In the genomic region with DNA sequence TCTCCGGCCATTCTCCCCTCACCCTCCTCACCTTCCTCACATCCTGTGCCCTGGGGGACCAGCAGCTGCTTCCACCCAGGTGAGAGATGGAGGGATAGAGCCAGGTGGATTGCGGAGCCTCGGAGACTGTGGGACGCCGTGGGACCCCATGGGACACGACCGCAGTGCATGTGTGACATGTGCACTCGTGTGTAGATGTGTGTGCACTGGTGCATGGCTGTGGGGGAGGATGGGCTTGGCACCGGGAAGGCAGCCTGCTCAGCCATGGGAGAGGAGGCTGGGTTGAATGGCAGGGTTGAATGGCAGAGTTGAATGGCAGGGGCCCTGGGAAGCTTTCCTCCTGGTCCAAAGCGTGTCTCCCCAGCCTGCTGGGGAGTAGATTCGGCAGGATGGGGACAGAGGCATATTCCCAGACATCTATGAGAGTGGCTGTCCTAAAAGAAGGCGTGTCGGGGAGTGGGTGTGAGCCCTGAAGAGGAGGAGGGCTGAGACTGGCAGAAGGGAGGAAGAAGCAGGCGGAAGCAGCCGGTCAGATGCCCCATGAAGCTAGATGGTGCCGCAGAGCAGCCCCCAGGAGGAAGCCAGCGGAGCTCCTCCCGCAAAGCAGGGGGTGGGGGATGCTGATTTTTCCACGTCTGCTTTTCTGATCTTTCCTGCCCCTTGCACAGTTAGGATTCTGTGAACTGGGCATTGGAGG, we compare ENCODE assay signal across 8 cellular contexts. TPM values are rescaled to one million over a fixed set of nuclear protein-coding genes. Genes with fewer than 3 reads are reported as not detected.
A peak's percentile ranks its signal among the peaks of the same experiment; 100 is the strongest.
DNase-seq lines count a peak whose midpoint lies in the region; ATAC-seq and TF ChIP-seq lines count a peak whose summit lies in the region.

No MANE protein-coding gene starts in this region.

- H3K4me1 ChIP-seq in right atrium auricular region: peaks cover 0 to 23% of the 10 kb centered on the region in 2 donors

- DNase-seq in GM12864 (ENCODE audit: low read depth) (no peak), activated T-cell treated with anti-CD3 and anti-CD28 coated beads for 24 hours (ENCODE audit: low read depth) (peak; percentile 61), right atrium auricular region (ENCODE audit: low spot score) (no peak), NCI-H1092 treated with DMSO at 0.1 percent for 48 hours (lab: John Stamatoyannopoulos, UW) (no peak), epidermal melanocyte (ENCODE audit: insufficient read length, low spot score) (no peak), GF-D8 (lab: John Stamatoyannopoulos, UW) (no peak)
- peak; percentile 61 for DNase-seq in stimulated activated CD4-positive, alpha-beta T cell treated with anti-CD3 and anti-CD28 coated beads, Interleukin-4, amount 100 ng/mL, for 1 hour

- peak; percentile 44 for ATAC-seq in HG03097 (IDR thresholded peaks at IDR 0.05; ENCODE audit: low FRiP score, unreplicated experiment)

- H3K27me3 ChIP-seq in right atrium auricular region: no peaks in the 10 kb centered on the region

- peak overlapping the region; percentile 70 to 73 for H3K27ac ChIP-seq in right atrium auricular region

- peak overlapping the region; percentile 42 for H3K4me3 ChIP-seq in GM12864 (ENCODE audit: low read depth, low read length)
- peak overlapping the region; percentile 38 to 50 for H3K4me3 ChIP-seq in right atrium auricular region

- H3K9me3 ChIP-seq in right atrium auricular region: peaks cover 0 to 3% of the 10 kb centered on the region in 2 donors

- H3K36me3 ChIP-seq in right atrium auricular region: no peaks in the 10 kb centered on the region

- no peak for TF ChIP-seq CTCF in GM12864 (IDR thresholded peaks at IDR 0.05; ENCODE audit: low read depth, low read length, missing control alignments)
- TF ChIP-seq CTCF in right atrium auricular region (IDR thresholded peaks at IDR 0.05): no peak

RNA-seq across cellular contexts. Expression of gene GIMAP8, which starts 0.8 kb away (rescaled TPM):
- 1 to 10 TPM; 6.6 to 9.6 TPM for total RNA-seq in right atrium auricular region

Comparison
In these comparisons a context has a peak if more than half of its experiments do, and no peak if none do; other contexts are left out.
1. DNase-seq: peak in activated T-cell treated with anti-CD3 and anti-CD28 coated beads for 24 hours (single experiment) and stimulated activated CD4-positive, alpha-beta T cell treated with anti-CD3 and anti-CD28 coated beads, Interleukin-4, amount 100 ng/mL, for 1 hour (single experiment); none in GM12864 (single experiment), right atrium auricular region (single experiment), NCI-H1092 treated with DMSO at 0.1 percent for 48 hours (single experiment), epidermal melanocyte (single experiment) and GF-D8 (single experiment).